15 cellular contexts compared by ENCODE assay signal in genomic region chr15:82802497-82802896, GRCh38.
DNase-seq lines count a peak whose midpoint lies in the region; ATAC-seq and TF ChIP-seq lines count a peak whose summit lies in the region.
"Had no signal": no experiment of that assay in that cellular context is flagged by ENCODE, and none has a peak within 500 bp of the region (broad histone marks: within the 10 kb centered on the region; RNA-seq: fewer than 3 reads in every experiment).

No MANE protein-coding gene starts in this region.

- H3K4me1 ChIP-seq in HAP-1: no peaks in the 10 kb centered on the region
- H3K4me1 ChIP-seq: Peyer's patch had no signal

- TF ChIP-seq POLR2A in erythroblast (IDR thresholded peaks at IDR 0.05; ENCODE audit: low read length): no peak

- in situ Hi-C loops in HAP-1 (cut with MboI; ENCODE audit: low sequenced_read_pairs): no loop called here

- H3K9me3 ChIP-seq in HAP-1: no peaks in the 10 kb centered on the region
- H3K9me3 ChIP-seq: Peyer's patch had no signal

- H3K4me3 ChIP-seq in GM12865 (ENCODE audit: low read depth, low read length): no peak overlapping the region
- H3K4me3 ChIP-seq in HAP-1: no peak overlapping the region
- H3K4me3 ChIP-seq: Peyer's patch had no signal

- ATAC-seq in HG02852 (IDR thresholded peaks at IDR 0.05; ENCODE audit: unreplicated experiment) (peak; percentile 37), HG03139 (IDR thresholded peaks at IDR 0.05; ENCODE audit: unreplicated experiment) (no peak)

- DNase-seq in GM12865 (ENCODE audit: low read depth) (peak; percentile 15), SKM-1 treated with dmso at 0.1 percent for 144 hours (lab: John Stamatoyannopoulos, UW; ENCODE audit: unreplicated experiment) (peak; percentile 45), erythroblast (lab: John Stamatoyannopoulos, UW) (peak; percentile 44 to 68), NCI-H526 (lab: John Stamatoyannopoulos, UW) (no peak), HAP-1 (ENCODE audit: low spot score in 2 of 2) (no peak)
- DNase-seq: Calu3; CD4-positive, alpha-beta T cell; NCI-H1092; NCI-H1694; NCI-H345; NCI-H748 treated with DMSO at 0.1 percent for 48 hours; Peyer's patch; SHP77 treated with DMSO at 0.1 percent for 48 hours had no signal

- peaks cover 27% of the 10 kb centered on the region for H3K27me3 ChIP-seq in HAP-1 (ENCODE audit: low read depth)
- H3K27me3 ChIP-seq: Peyer's patch had no signal

- TF ChIP-seq CTCF in GM12865 (IDR thresholded peaks at IDR 0.05; ENCODE audit: insufficient read depth, low read depth, low read length, missing control alignments): no peak

- H3K36me3 ChIP-seq in HAP-1 (replicated peaks): no peaks in the 10 kb centered on the region
- H3K36me3 ChIP-seq: Peyer's patch had no signal

Comparison
In these comparisons a context has a peak if more than half of its experiments do, and no peak if none do; other contexts are left out.
1. DNase-seq: peak in GM12865 (single experiment), SKM-1 treated with dmso at 0.1 percent for 144 hours (single experiment) and erythroblast (2 of 2); none in NCI-H526 (0 of 2) and HAP-1 (0 of 2).